1 cellular context compared by ENCODE assay signal in the genomic region with DNA sequence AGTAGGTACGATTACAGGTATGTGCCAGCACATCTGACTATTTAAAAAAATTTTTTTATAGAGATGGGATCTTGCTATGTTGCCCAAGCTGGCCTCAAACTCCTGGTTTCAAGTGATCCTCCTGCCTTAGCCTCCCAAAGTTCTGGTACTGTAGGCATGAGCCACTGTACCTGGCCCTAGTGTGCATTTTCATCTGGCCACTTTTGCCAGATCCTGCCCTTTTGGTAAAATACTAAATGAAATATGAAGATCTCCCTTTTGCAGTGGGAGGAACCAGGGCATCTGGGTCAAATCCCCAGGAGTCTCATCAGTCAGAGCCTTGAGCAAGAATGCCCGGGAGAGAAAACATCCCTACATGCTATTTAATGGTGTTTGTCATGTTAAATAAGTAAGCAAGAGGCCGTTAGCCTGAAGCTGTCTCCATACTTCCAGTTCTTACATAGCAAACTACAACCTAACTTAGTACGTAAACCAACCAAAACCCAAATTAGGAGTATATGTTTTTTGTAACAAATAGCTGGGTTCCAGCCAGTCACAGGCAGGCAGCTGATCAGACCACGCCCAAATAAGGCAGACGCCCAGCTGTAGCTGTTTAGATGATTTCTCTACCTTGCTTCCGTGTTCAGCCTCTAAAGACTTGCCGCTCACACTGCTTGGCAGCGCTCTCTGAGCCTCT.
TF ChIP-seq lines count a peak whose summit lies in the region.

No MANE protein-coding gene starts in this region.

TF ChIP-seq in GM23338, 12 proteins besides CTCF, POLR2A, EP300 and RAD21:
- TF ChIP-seq ETS1 (IDR thresholded peaks at IDR 0.05) (no peak), POLR2AphosphoS5 (IDR thresholded peaks at IDR 0.05; ENCODE audit: low read depth) (no peak), EZH2phosphoT487 (IDR thresholded peaks at IDR 0.05; ENCODE audit: unreplicated experiment) (no peak), EZH2 (IDR thresholded peaks at IDR 0.05; ENCODE audit: low read depth, unreplicated experiment) (no peak), NANOG (IDR thresholded peaks at IDR 0.05; ENCODE audit: borderline replicate concordance) (no peak), ZNF331 (CRISPR knock-in tag; IDR thresholded peaks at IDR 0.05; ENCODE audit: low read depth) (no peak), CREB1 (CRISPR knock-in tag; IDR thresholded peaks at IDR 0.05; ENCODE audit: low read depth) (no peak), STAT1 (IDR thresholded peaks at IDR 0.05; ENCODE audit: unreplicated experiment) (no peak), ZNF114 (CRISPR knock-in tag; IDR thresholded peaks at IDR 0.05) (no peak), JUNB (IDR thresholded peaks at IDR 0.05; ENCODE audit: unreplicated experiment) (no peak)
- TF ChIP-seq, protein P1, sequence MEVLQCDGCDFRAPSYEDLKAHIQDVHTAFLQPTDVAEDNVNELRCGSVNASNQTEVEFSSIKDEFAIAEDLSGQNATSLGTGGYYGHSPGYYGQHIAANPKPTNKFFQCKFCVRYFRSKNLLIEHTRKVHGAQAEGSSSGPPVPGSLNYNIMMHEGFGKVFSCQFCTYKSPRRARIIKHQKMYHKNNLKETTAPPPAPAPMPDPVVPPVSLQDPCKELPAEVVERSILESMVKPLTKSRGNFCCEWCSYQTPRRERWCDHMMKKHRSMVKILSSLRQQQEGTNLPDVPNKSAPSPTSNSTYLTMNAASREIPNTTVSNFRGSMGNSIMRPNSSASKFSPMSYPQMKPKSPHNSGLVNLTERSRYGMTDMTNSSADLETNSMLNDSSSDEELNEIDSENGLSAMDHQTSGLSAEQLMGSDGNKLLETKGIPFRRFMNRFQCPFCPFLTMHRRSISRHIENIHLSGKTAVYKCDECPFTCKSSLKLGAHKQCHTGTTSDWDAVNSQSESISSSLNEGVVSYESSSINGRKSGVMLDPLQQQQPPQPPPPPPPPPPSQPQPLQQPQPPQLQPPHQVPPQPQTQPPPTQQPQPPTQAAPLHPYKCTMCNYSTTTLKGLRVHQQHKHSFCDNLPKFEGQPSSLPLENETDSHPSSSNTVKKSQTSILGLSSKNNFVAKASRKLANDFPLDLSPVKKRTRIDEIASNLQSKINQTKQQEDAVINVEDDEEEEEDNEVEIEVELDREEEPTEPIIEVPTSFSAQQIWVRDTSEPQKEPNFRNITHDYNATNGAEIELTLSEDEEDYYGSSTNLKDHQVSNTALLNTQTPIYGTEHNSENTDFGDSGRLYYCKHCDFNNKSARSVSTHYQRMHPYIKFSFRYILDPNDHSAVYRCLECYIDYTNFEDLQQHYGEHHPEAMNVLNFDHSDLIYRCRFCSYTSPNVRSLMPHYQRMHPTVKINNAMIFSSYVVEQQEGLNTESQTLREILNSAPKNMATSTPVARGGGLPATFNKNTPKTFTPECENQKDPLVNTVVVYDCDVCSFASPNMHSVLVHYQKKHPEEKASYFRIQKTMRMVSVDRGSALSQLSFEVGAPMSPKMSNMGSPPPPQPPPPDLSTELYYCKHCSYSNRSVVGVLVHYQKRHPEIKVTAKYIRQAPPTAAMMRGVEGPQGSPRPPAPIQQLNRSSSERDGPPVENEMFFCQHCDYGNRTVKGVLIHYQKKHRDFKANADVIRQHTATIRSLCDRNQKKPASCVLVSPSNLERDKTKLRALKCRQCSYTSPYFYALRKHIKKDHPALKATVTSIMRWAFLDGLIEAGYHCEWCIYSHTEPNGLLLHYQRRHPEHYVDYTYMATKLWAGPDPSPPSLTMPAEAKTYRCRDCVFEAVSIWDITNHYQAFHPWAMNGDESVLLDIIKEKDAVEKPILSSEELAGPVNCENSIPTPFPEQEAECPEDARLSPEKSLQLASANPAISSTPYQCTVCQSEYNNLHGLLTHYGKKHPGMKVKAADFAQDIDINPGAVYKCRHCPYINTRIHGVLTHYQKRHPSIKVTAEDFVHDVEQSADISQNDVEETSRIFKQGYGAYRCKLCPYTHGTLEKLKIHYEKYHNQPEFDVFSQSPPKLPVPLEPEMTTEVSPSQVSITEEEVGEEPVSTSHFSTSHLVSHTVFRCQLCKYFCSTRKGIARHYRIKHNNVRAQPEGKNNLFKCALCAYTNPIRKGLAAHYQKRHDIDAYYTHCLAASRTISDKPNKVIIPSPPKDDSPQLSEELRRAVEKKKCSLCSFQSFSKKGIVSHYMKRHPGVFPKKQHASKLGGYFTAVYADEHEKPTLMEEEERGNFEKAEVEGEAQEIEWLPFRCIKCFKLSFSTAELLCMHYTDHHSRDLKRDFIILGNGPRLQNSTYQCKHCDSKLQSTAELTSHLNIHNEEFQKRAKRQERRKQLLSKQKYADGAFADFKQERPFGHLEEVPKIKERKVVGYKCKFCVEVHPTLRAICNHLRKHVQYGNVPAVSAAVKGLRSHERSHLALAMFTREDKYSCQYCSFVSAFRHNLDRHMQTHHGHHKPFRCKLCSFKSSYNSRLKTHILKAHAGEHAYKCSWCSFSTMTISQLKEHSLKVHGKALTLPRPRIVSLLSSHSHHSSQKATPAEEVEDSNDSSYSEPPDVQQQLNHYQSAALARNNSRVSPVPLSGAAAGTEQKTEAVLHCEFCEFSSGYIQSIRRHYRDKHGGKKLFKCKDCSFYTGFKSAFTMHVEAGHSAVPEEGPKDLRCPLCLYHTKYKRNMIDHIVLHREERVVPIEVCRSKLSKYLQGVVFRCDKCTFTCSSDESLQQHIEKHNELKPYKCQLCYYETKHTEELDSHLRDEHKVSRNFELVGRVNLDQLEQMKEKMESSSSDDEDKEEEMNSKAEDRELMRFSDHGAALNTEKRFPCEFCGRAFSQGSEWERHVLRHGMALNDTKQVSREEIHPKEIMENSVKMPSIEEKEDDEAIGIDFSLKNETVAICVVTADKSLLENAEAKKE (CRISPR knock-in tag; IDR thresholded peaks at IDR 0.05): no peak
